Comparison of ENCODE assay signal across 1 cellular context in the genomic region with DNA sequence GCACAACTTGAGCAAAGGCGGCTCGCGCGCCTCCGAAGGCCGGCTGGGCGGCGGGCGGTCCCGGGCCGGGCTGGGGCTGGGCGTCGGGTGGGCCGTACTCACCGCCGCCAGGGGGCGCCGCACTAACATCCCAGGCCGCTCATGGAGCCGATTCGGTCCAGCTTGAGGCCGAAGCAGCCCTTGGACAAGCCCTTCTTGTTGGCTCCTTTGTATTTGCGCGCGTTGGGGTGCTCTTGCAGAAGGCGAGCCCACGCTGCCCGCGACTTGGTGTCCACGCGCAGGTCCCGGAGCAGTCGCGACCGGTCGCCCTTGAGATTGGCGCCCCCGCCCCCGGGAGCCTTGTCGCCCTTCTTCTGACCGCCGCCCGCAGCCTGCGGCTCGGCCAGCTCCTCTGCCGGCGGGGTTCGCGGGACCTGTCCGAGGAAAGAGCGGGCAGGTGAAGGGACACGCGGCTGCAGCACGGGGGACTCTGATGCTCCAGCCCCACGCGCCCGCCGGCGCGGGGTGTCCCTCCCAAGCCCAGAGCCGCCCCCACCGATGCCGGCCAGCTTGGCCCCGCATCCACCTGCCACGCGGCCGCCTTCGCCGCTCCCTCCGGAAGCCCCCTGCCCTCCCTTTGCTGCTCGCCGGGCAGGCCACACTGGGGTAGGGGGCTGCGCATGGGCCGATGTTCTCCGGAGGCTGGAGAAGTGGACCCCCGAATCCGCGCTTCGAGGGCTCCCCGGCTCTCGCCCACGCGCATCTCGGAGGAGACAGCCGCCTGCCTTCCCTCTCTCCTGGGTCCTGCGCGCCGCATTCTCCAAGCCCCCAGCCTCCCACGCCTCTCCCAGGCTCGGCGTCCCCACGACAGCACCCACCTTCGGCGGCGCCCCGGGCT.
TF ChIP-seq lines count a peak whose summit lies in the region.

No MANE protein-coding gene starts in this region.

TF ChIP-seq in HepG2, 621 proteins besides CTCF, POLR2A, EP300 and RAD21 (continued from another document and continues in another):
- TF ChIP-seq, protein P1, sequence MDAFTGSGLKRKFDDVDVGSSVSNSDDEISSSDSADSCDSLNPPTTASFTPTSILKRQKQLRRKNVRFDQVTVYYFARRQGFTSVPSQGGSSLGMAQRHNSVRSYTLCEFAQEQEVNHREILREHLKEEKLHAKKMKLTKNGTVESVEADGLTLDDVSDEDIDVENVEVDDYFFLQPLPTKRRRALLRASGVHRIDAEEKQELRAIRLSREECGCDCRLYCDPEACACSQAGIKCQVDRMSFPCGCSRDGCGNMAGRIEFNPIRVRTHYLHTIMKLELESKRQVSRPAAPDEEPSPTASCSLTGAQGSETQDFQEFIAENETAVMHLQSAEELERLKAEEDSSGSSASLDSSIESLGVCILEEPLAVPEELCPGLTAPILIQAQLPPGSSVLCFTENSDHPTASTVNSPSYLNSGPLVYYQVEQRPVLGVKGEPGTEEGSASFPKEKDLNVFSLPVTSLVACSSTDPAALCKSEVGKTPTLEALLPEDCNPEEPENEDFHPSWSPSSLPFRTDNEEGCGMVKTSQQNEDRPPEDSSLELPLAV (CRISPR knock-in tag; conservative IDR thresholded peaks at IDR 0.05; ENCODE audit: low read depth): 0 out of 2 replicates have a peak, but pooled peaks have one; percentile 69
- TF ChIP-seq NKX3-1 (CRISPR knock-in tag; IDR thresholded peaks at IDR 0.05): no peak
- TF ChIP-seq, protein P2, sequence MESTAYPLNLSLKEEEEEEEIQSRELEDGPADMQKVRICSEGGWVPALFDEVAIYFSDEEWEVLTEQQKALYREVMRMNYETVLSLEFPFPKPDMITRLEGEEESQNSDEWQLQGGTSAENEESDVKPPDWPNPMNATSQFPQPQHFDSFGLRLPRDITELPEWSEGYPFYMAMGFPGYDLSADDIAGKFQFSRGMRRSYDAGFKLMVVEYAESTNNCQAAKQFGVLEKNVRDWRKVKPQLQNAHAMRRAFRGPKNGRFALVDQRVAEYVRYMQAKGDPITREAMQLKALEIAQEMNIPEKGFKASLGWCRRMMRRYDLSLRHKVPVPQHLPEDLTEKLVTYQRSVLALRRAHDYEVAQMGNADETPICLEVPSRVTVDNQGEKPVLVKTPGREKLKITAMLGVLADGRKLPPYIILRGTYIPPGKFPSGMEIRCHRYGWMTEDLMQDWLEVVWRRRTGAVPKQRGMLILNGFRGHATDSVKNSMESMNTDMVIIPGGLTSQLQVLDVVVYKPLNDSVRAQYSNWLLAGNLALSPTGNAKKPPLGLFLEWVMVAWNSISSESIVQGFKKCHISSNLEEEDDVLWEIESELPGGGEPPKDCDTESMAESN (CRISPR knock-in tag; conservative IDR thresholded peaks at IDR 0.05): peak; percentile 66; the same call in 1 of the 2 replicates
- peak; percentile 83 for TF ChIP-seq STAG1 (CRISPR knock-in tag; IDR thresholded peaks at IDR 0.05)
- TF ChIP-seq ZNF607 (CRISPR knock-in tag; IDR thresholded peaks at IDR 0.05; ENCODE audit: borderline replicate concordance): peak; percentile 28; the same call in 1 of the 2 replicates
- no peak for TF ChIP-seq SPEN (CRISPR knock-in tag; IDR thresholded peaks at IDR 0.05; ENCODE audit: low read depth)
- TF ChIP-seq ZSCAN30 (CRISPR knock-in tag; IDR thresholded peaks at IDR 0.05): no peak
- no peak for TF ChIP-seq ZFAT (CRISPR knock-in tag; conservative IDR thresholded peaks at IDR 0.05)
- no peak for TF ChIP-seq MAFG (CRISPR knock-in tag; IDR thresholded peaks at IDR 0.05)
- TF ChIP-seq, protein P3, sequence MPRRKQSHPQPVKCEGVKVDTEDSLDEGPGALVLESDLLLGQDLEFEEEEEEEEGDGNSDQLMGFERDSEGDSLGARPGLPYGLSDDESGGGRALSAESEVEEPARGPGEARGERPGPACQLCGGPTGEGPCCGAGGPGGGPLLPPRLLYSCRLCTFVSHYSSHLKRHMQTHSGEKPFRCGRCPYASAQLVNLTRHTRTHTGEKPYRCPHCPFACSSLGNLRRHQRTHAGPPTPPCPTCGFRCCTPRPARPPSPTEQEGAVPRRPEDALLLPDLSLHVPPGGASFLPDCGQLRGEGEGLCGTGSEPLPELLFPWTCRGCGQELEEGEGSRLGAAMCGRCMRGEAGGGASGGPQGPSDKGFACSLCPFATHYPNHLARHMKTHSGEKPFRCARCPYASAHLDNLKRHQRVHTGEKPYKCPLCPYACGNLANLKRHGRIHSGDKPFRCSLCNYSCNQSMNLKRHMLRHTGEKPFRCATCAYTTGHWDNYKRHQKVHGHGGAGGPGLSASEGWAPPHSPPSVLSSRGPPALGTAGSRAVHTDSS (CRISPR knock-in tag; conservative IDR thresholded peaks at IDR 0.05): no peak
- no peak for TF ChIP-seq ZNF614 (CRISPR knock-in tag; IDR thresholded peaks at IDR 0.05; ENCODE audit: borderline replicate concordance)
- no peak for TF ChIP-seq FOSL1 (CRISPR knock-in tag; IDR thresholded peaks at IDR 0.05; ENCODE audit: borderline replicate concordance)
- TF ChIP-seq ZNF234 (CRISPR knock-in tag; conservative IDR thresholded peaks at IDR 0.05): no peak
- TF ChIP-seq ZNF772 (CRISPR knock-in tag; IDR thresholded peaks at IDR 0.05): peak; percentile 5; the same call in 1 of the 2 replicates
- no peak for TF ChIP-seq ZNF24 (IDR thresholded peaks at IDR 0.05)
- no peak for TF ChIP-seq ZNF530 (CRISPR knock-in tag; IDR thresholded peaks at IDR 0.05; ENCODE audit: low read depth)
- TF ChIP-seq ZNF160 (CRISPR knock-in tag; IDR thresholded peaks at IDR 0.05): 0 out of 2 replicates have a peak, but pooled peaks have one; percentile 51
- no peak for TF ChIP-seq NR2F6 (IDR thresholded peaks at IDR 0.05)
- TF ChIP-seq NR2F6 (CRISPR knock-in tag; IDR thresholded peaks at IDR 0.05): no peak
- TF ChIP-seq, protein P4, sequence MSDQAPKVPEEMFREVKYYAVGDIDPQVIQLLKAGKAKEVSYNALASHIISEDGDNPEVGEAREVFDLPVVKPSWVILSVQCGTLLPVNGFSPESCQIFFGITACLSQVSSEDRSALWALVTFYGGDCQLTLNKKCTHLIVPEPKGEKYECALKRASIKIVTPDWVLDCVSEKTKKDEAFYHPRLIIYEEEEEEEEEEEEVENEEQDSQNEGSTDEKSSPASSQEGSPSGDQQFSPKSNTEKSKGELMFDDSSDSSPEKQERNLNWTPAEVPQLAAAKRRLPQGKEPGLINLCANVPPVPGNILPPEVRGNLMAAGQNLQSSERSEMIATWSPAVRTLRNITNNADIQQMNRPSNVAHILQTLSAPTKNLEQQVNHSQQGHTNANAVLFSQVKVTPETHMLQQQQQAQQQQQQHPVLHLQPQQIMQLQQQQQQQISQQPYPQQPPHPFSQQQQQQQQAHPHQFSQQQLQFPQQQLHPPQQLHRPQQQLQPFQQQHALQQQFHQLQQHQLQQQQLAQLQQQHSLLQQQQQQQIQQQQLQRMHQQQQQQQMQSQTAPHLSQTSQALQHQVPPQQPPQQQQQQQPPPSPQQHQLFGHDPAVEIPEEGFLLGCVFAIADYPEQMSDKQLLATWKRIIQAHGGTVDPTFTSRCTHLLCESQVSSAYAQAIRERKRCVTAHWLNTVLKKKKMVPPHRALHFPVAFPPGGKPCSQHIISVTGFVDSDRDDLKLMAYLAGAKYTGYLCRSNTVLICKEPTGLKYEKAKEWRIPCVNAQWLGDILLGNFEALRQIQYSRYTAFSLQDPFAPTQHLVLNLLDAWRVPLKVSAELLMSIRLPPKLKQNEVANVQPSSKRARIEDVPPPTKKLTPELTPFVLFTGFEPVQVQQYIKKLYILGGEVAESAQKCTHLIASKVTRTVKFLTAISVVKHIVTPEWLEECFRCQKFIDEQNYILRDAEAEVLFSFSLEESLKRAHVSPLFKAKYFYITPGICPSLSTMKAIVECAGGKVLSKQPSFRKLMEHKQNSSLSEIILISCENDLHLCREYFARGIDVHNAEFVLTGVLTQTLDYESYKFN (CRISPR knock-in tag; conservative IDR thresholded peaks at IDR 0.05): no peak; the same call in 1 of the 2 replicates
- no peak for TF ChIP-seq ZNF329 (CRISPR knock-in tag; IDR thresholded peaks at IDR 0.05; ENCODE audit: low read depth)
- no peak for TF ChIP-seq SMYD3 (CRISPR knock-in tag; IDR thresholded peaks at IDR 0.05)
- peak; percentile 30; the same call in 1 of the 2 replicates for TF ChIP-seq PITX1 (CRISPR knock-in tag; IDR thresholded peaks at IDR 0.05)
- no peak for TF ChIP-seq ZNF674 (CRISPR knock-in tag; IDR thresholded peaks at IDR 0.05; ENCODE audit: low read depth)
- TF ChIP-seq YEATS2 (CRISPR knock-in tag; IDR thresholded peaks at IDR 0.05; ENCODE audit: borderline replicate concordance): no peak
- TF ChIP-seq AHR (CRISPR knock-in tag; IDR thresholded peaks at IDR 0.05): no peak
- TF ChIP-seq MED13 (CRISPR knock-in tag; IDR thresholded peaks at IDR 0.05): no peak
- no peak for TF ChIP-seq HNF4A (CRISPR knock-in tag; IDR thresholded peaks at IDR 0.05)
- TF ChIP-seq HNRNPUL1 (IDR thresholded peaks at IDR 0.05; ENCODE audit: low read depth, low read length): no peak
- peak; percentile 55; the same call in 1 of the 2 replicates for TF ChIP-seq ZNF225 (CRISPR knock-in tag; IDR thresholded peaks at IDR 0.05)
- TF ChIP-seq, protein P5, sequence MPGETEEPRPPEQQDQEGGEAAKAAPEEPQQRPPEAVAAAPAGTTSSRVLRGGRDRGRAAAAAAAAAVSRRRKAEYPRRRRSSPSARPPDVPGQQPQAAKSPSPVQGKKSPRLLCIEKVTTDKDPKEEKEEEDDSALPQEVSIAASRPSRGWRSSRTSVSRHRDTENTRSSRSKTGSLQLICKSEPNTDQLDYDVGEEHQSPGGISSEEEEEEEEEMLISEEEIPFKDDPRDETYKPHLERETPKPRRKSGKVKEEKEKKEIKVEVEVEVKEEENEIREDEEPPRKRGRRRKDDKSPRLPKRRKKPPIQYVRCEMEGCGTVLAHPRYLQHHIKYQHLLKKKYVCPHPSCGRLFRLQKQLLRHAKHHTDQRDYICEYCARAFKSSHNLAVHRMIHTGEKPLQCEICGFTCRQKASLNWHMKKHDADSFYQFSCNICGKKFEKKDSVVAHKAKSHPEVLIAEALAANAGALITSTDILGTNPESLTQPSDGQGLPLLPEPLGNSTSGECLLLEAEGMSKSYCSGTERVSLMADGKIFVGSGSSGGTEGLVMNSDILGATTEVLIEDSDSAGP (CRISPR knock-in tag; IDR thresholded peaks at IDR 0.05; ENCODE audit: borderline replicate concordance): peak; percentile 34; the same call in 1 of the 2 replicates
- TF ChIP-seq FOXO1 (CRISPR knock-in tag; IDR thresholded peaks at IDR 0.05): no peak
- TF ChIP-seq ZNF235 (CRISPR knock-in tag; IDR thresholded peaks at IDR 0.05; ENCODE audit: borderline replicate concordance): no peak
- TF ChIP-seq ZNF224 (CRISPR knock-in tag; IDR thresholded peaks at IDR 0.05): no peak
- no peak for TF ChIP-seq IRX3 (CRISPR knock-in tag; IDR thresholded peaks at IDR 0.05; ENCODE audit: borderline replicate concordance, low read depth)
- no peak for TF ChIP-seq NBN (conservative IDR thresholded peaks at IDR 0.05)
- TF ChIP-seq, protein P6, sequence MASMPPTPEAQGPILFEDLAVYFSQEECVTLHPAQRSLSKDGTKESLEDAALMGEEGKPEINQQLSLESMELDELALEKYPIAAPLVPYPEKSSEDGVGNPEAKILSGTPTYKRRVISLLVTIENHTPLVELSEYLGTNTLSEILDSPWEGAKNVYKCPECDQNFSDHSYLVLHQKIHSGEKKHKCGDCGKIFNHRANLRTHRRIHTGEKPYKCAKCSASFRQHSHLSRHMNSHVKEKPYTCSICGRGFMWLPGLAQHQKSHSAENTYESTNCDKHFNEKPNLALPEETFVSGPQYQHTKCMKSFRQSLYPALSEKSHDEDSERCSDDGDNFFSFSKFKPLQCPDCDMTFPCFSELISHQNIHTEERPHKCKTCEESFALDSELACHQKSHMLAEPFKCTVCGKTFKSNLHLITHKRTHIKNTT (CRISPR knock-in tag; IDR thresholded peaks at IDR 0.05): no peak
- TF ChIP-seq ZNF33A (CRISPR knock-in tag; IDR thresholded peaks at IDR 0.05; ENCODE audit: borderline replicate concordance): no peak
- TF ChIP-seq GABPA (IDR thresholded peaks at IDR 0.05; ENCODE audit: low read depth, low read length): no peak
- no peak for TF ChIP-seq GABPA (CRISPR knock-in tag; IDR thresholded peaks at IDR 0.05; ENCODE audit: low read depth)
- no peak for TF ChIP-seq JARID2 (CRISPR knock-in tag; IDR thresholded peaks at IDR 0.05; ENCODE audit: insufficient replicate concordance)
- TF ChIP-seq ZNF251 (CRISPR knock-in tag; IDR thresholded peaks at IDR 0.05): no peak
- no peak for TF ChIP-seq HHEX (CRISPR knock-in tag; IDR thresholded peaks at IDR 0.05)
- TF ChIP-seq SRSF4 (IDR thresholded peaks at IDR 0.05; ENCODE audit: low read depth, low read length, poor library complexity, severe bottlenecking): no peak
- TF ChIP-seq, protein P7, sequence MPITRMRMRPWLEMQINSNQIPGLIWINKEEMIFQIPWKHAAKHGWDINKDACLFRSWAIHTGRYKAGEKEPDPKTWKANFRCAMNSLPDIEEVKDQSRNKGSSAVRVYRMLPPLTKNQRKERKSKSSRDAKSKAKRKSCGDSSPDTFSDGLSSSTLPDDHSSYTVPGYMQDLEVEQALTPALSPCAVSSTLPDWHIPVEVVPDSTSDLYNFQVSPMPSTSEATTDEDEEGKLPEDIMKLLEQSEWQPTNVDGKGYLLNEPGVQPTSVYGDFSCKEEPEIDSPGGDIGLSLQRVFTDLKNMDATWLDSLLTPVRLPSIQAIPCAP (CRISPR knock-in tag; IDR thresholded peaks at IDR 0.05; ENCODE audit: low read depth): no peak
- TF ChIP-seq NR3C1 (CRISPR knock-in tag; IDR thresholded peaks at IDR 0.05): no peak
- TF ChIP-seq BCL6 (CRISPR knock-in tag; IDR thresholded peaks at IDR 0.05): no peak
- 0 out of 2 replicates have a peak, but pooled peaks have one; percentile 44 for TF ChIP-seq ZNF563 (CRISPR knock-in tag; IDR thresholded peaks at IDR 0.05)
- TF ChIP-seq MAFF (IDR thresholded peaks at IDR 0.05; ENCODE audit: low read depth, low read length): no peak
- TF ChIP-seq SUZ12 (IDR thresholded peaks at IDR 0.05; ENCODE audit: low read depth, low read length): 0 out of 2 replicates have a peak, but pooled peaks have one; percentile 14
- TF ChIP-seq FOXK1 (CRISPR knock-in tag; IDR thresholded peaks at IDR 0.05; ENCODE audit: borderline replicate concordance, low read depth): no peak
- TF ChIP-seq SP1 (IDR thresholded peaks at IDR 0.05): no peak
- 0 out of 2 replicates have a peak, but pooled peaks have one; percentile 2 for TF ChIP-seq SP1 (CRISPR knock-in tag; IDR thresholded peaks at IDR 0.05)
- TF ChIP-seq, protein P8, sequence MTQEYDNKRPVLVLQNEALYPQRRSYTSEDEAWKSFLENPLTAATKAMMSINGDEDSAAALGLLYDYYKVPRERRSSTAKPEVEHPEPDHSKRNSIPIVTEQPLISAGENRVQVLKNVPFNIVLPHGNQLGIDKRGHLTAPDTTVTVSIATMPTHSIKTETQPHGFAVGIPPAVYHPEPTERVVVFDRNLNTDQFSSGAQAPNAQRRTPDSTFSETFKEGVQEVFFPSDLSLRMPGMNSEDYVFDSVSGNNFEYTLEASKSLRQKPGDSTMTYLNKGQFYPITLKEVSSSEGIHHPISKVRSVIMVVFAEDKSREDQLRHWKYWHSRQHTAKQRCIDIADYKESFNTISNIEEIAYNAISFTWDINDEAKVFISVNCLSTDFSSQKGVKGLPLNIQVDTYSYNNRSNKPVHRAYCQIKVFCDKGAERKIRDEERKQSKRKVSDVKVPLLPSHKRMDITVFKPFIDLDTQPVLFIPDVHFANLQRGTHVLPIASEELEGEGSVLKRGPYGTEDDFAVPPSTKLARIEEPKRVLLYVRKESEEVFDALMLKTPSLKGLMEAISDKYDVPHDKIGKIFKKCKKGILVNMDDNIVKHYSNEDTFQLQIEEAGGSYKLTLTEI (CRISPR knock-in tag; conservative IDR thresholded peaks at IDR 0.05): no peak
- TF ChIP-seq SALL2 (CRISPR knock-in tag; IDR thresholded peaks at IDR 0.05): peak; percentile 32; the same call in 1 of the 2 replicates
- TF ChIP-seq TEAD2 (CRISPR knock-in tag; IDR thresholded peaks at IDR 0.05): no peak
- TF ChIP-seq REXO4 (CRISPR knock-in tag; IDR thresholded peaks at IDR 0.05; ENCODE audit: borderline replicate concordance): no peak
- TF ChIP-seq DNMT1 (CRISPR knock-in tag; IDR thresholded peaks at IDR 0.05): 0 out of 2 replicates have a peak, but pooled peaks have one; percentile 60
